In genomic region chr14:37585101-37585479, GRCh38 we compare ENCODE assay signal across 12 cellular contexts. TPM values are rescaled to one million over a fixed set of nuclear protein-coding genes. Genes with fewer than 3 reads are reported as not detected.
DNase-seq lines count a peak whose midpoint lies in the region; ATAC-seq and TF ChIP-seq lines count a peak whose summit lies in the region.
"Had no signal": no experiment of that assay in that cellular context is flagged by ENCODE, and none has a peak within 500 bp of the region (broad histone marks: within the 10 kb centered on the region; RNA-seq: fewer than 3 reads in every experiment).

No MANE protein-coding gene starts in this region.

- H3K4me1 ChIP-seq in esophagus squamous epithelium = peaks cover 0 to 54% (median 14%) of the 10 kb centered on the region in 3 donors
- peaks cover 12 to 17% of the 10 kb centered on the region in 2 experiments for H3K4me1 ChIP-seq in trophoblast cell (ENCODE audit: control insufficient read depth in 1 of 2, insufficient read depth in 2 of 2, low read length in 2 of 2)
- H3K4me1 ChIP-seq: BLaER1 had no signal

- H3K79me1 ChIP-seq in trophoblast cell (ENCODE audit: low read length) = no peaks in the 10 kb centered on the region

- no peak for TF ChIP-seq CTCF in esophagus squamous epithelium (IDR thresholded peaks at IDR 0.05)

- no peak overlapping the region for H3K4ac ChIP-seq in trophoblast cell (ENCODE audit: low read depth, low read length)

- intact Hi-C loops in esophagus squamous epithelium (cut with DNase I) = no loop called here

- no peaks in the 10 kb centered on the region for H3K9me3 ChIP-seq in esophagus squamous epithelium
- H3K9me3 ChIP-seq in trophoblast cell (ENCODE audit: insufficient read depth, low read depth, low read length) = peaks cover 6% of the 10 kb centered on the region

- H3K18ac ChIP-seq in trophoblast cell (ENCODE audit: low read length) = no peak overlapping the region

- no peak overlapping the region for H3K4me3 Mint-ChIP-seq in natural killer cell treated with Interleukin-12 subunit alpha and Interleukin-12 subunit beta and Interleukin-15 and Interleukin-18, amount 100 ng/mL, for 72 hours

- H2BK12ac ChIP-seq in trophoblast cell (ENCODE audit: low read length) = no peak overlapping the region

- H3K4me3 ChIP-seq in esophagus squamous epithelium (peak overlapping the region; percentile 41 to 57 (median 52)), trophoblast cell (ENCODE audit: low read depth, low read length) (no peak overlapping the region)
- H3K4me3 ChIP-seq: BLaER1 had no signal

- H3K4me2 ChIP-seq in trophoblast cell (ENCODE audit: low read length) = peak overlapping the region; percentile 33
- H3K4me2 ChIP-seq: BLaER1 had no signal

- peaks cover 25 to 32% of the 10 kb centered on the region in 2 donors for H3K27me3 Mint-ChIP-seq in natural killer cell treated with Interleukin-12 subunit alpha and Interleukin-12 subunit beta and Interleukin-15 and Interleukin-18, amount 100 ng/mL, for 72 hours

- no peak for ATAC-seq in natural killer cell treated with Interleukin-12 subunit alpha and Interleukin-12 subunit beta and Interleukin-15 and Interleukin-18, amount 100 ng/mL, for 72 hours

- no peaks in the 10 kb centered on the region for H3K9me3 Mint-ChIP-seq in natural killer cell treated with Interleukin-12 subunit alpha and Interleukin-12 subunit beta and Interleukin-15 and Interleukin-18, amount 100 ng/mL, for 72 hours

- no peak overlapping the region for H2BK120ac ChIP-seq in trophoblast cell (ENCODE audit: insufficient read depth, low read length, poor library complexity)

- no peak overlapping the region for H3K14ac ChIP-seq in trophoblast cell (ENCODE audit: low read length)

- no peak overlapping the region for H4K12ac ChIP-seq in trophoblast cell (ENCODE audit: low read depth, low read length)

- H3K79me2 ChIP-seq in trophoblast cell (ENCODE audit: control insufficient read depth, insufficient read depth, low read length, poor library complexity) = no peaks in the 10 kb centered on the region

- H2AFZ ChIP-seq in trophoblast cell (ENCODE audit: insufficient read depth, low read length, poor library complexity) = no peak overlapping the region

- no peak overlapping the region for H3K27ac Mint-ChIP-seq in natural killer cell treated with Interleukin-12 subunit alpha and Interleukin-12 subunit beta and Interleukin-15 and Interleukin-18, amount 100 ng/mL, for 72 hours

- no peak overlapping the region for H3K23ac ChIP-seq in trophoblast cell (ENCODE audit: low read length)

- TF ChIP-seq POLR2A in esophagus squamous epithelium (IDR thresholded peaks at IDR 0.05) = no peak

- H3K27ac ChIP-seq in esophagus squamous epithelium (peak overlapping the region; percentile 88 to 95 (median 90)), trophoblast cell (ENCODE audit: low read depth, low read length) (no peak overlapping the region)
- H3K27ac ChIP-seq: BLaER1, RWPE1 had no signal

- no peaks in the 10 kb centered on the region for H3K4me1 Mint-ChIP-seq in natural killer cell treated with Interleukin-12 subunit alpha and Interleukin-12 subunit beta and Interleukin-15 and Interleukin-18, amount 100 ng/mL, for 72 hours (ENCODE audit: low read depth in 2 of 2)

- WGBS in esophagus squamous epithelium, 2 donors = 6 to 7% methylated on average over 3 to 18 of the region's 22 CpGs
- no CpG with 5 or more reads among the region's 22 CpGs for WGBS in trophoblast cell (ENCODE audit: extremely low coverage, insufficient coverage, insufficient read length)

- DNase-seq in ELF-1 (ENCODE audit: low read depth, low spot score) (peak; percentile 48), NCI-H2029 treated with DMSO at 0.1 percent for 48 hours (lab: John Stamatoyannopoulos, UW) (peak; percentile 67), esophagus squamous epithelium (lab: John Stamatoyannopoulos, UW) (no peak), trophoblast cell (no peak), activated gamma-delta T cell treated with Interleukin-2 at 50 U/mL for 16 hours (no peak), AG08395 (ENCODE audit: low spot score) (no peak), NK-92 (lab: John Stamatoyannopoulos, UW; ENCODE audit: unreplicated experiment) (no peak)
- DNase-seq in natural killer cell treated with Interleukin-12 subunit alpha and Interleukin-12 subunit beta and Interleukin-15 and Interleukin-18, amount 100 ng/mL, for 72 hours (ENCODE audit: low spot score) = no peak
- DNase-seq: amniotic stem cell; effector CD4-positive, alpha-beta T cell had no signal

- no peak overlapping the region for H2BK5ac ChIP-seq in trophoblast cell (ENCODE audit: low read depth, low read length, poor library complexity)

- no peak overlapping the region for H3K9ac ChIP-seq in trophoblast cell (ENCODE audit: low read length)
- H3K9ac ChIP-seq: BLaER1 had no signal

- no peak overlapping the region for H4K91ac ChIP-seq in trophoblast cell (ENCODE audit: low read depth, low read length)

- H3K27me3 ChIP-seq in esophagus squamous epithelium = peaks cover 0 to 84% (median 9%) of the 10 kb centered on the region in 4 donors
- peaks cover 52% of the 10 kb centered on the region for H3K27me3 ChIP-seq in trophoblast cell (ENCODE audit: insufficient read depth, low read length)
- H3K27me3 ChIP-seq: BLaER1 had no signal

- H3K36me3 ChIP-seq in esophagus squamous epithelium (no peaks in the 10 kb centered on the region), trophoblast cell (ENCODE audit: control insufficient read depth in 1 of 2, insufficient read depth in 2 of 2, low read length in 2 of 2) (no peaks in the 10 kb centered on the region)
- H3K36me3 ChIP-seq: BLaER1 had no signal

- H4K8ac ChIP-seq in trophoblast cell (ENCODE audit: low read depth, low read length) = no peak overlapping the region

- no peak overlapping the region for H2AK5ac ChIP-seq in trophoblast cell (ENCODE audit: low read length)

- H3K36me3 Mint-ChIP-seq in natural killer cell treated with Interleukin-12 subunit alpha and Interleukin-12 subunit beta and Interleukin-15 and Interleukin-18, amount 100 ng/mL, for 72 hours = peaks cover 12% of the 10 kb centered on the region

RNA-seq across cellular contexts. Expression of gene FOXA1, which starts 10.0 kb away (rescaled TPM):
- total RNA-seq in esophagus squamous epithelium = 10 to 100 TPM; 27.7 to 34.4 (median 29.1) TPM
- 2.5 and 2.7 TPM in 2 replicates for polyA plus RNA-seq in trophoblast cell (2013)
- total RNA-seq in natural killer cell treated with Interleukin-12 subunit alpha and Interleukin-12 subunit beta and Interleukin-15 and Interleukin-18, amount 100 ng/mL, for 72 hours = not detected

RNA-seq across cellular contexts. Expression of gene TTC6, which starts 10.3 kb away (rescaled TPM):
- total RNA-seq in esophagus squamous epithelium = 1 to 10 TPM in 3 of 4 donors, under 1 TPM in 1; 0.82 to 8.4 (median 3.5) TPM
- polyA plus RNA-seq in trophoblast cell (2013) = 0.10 and 0.11 TPM in 2 replicates
- total RNA-seq in natural killer cell treated with Interleukin-12 subunit alpha and Interleukin-12 subunit beta and Interleukin-15 and Interleukin-18, amount 100 ng/mL, for 72 hours = not detected

Comparison
In these comparisons a context has a peak if more than half of its experiments do, and no peak if none do; other contexts are left out.
1. DNase-seq: peak in ELF-1 (single experiment) and NCI-H2029 treated with DMSO at 0.1 percent for 48 hours (single experiment); none in esophagus squamous epithelium (single experiment), trophoblast cell (0 of 2), activated gamma-delta T cell treated with Interleukin-2 at 50 U/mL for 16 hours (single experiment), natural killer cell treated with Interleukin-12 subunit alpha and Interleukin-12 subunit beta and Interleukin-15 and Interleukin-18, amount 100 ng/mL, for 72 hours (single experiment), AG08395 (single experiment) and NK-92 (single experiment).
2. RNA of gene FOXA1, which starts 10.0 kb away (total RNA-seq): 27.7 to 34.4 TPM in esophagus squamous epithelium; not detected in natural killer cell treated with Interleukin-12 subunit alpha and Interleukin-12 subunit beta and Interleukin-15 and Interleukin-18, amount 100 ng/mL, for 72 hours; every median in the first group is over 10 times any median in the second.